8 cellular contexts compared by ENCODE assay signal in the genomic region with DNA sequence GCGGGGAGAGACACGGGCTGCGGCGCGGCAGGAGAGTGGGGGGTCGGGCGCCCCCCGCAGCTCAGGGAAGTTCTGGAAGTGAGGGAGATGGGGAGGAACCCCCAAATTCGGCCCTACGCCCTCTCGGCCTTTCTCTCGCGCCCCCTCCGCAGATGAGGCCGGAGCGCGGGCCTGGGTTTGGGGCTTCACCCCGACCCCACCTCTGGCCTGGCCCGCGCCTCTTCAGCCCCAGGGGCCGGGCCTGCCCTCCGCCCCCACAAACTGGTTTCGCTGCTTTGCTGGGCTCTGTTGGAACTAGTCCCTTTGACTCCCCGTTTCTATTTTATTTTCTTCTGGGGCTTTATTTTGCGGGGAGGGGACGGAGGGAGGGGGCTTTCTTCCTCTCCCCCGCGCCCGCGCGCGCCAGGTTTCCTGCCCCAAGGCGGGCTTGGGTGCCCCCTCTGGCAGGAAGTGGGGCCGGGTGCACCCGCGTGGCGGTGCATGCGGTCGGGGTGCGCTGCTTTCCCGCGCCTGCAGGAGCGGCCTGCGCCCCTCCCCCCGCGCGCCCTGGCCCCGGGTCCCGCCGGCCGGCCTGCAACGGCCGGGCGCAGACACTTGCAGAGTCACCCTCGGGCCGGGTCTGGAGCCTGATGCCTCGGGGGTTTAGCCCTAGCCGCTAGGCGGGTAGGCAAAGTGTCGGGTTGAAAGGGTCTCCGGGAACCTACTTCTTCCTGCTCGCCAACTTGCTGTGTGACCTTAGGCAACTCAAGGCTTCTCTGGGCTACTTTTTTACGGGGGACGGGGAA. TPM values are rescaled to one million over a fixed set of nuclear protein-coding genes. Genes with fewer than 3 reads are reported as not detected.
DNase-seq lines count a peak whose midpoint lies in the region; ATAC-seq, FAIRE-seq and TF ChIP-seq lines count a peak whose summit lies in the region.

No MANE protein-coding gene starts in this region.

- H3K4me3 ChIP-seq in GM12878 (peak overlapping the region; percentile 93), iPS-20b (ENCODE audit: low read length) (peak overlapping the region; percentile 88)

- no peak for TF ChIP-seq EP300 in GM12878 (IDR thresholded peaks at IDR 0.05; ENCODE audit: borderline replicate concordance in 1 of 2, control insufficient read depth in 1 of 2, low read depth in 2 of 2, low read length in 2 of 2)

- TF ChIP-seq POLR2A in GM12878 (IDR thresholded peaks at IDR 0.05; ENCODE audit: low read depth, low read length): peak; percentile 66

- peak overlapping the region; percentile 44; the same call in 1 of the 2 replicates for H2AFZ ChIP-seq in GM12878 (ENCODE audit: control insufficient read depth, low read depth, low read length)

- FAIRE-seq in GM12878 (lab: Jason Lieb, UNC): peak; percentile 23

- intact Hi-C loops in GM12878 (cut with micrococcal nuclease; ENCODE audit: unreplicated experiment): no loop called here

- peak; percentile 26 for TF ChIP-seq RAD21 in GM12878 (IDR thresholded peaks at IDR 0.05; ENCODE audit: insufficient read depth, low read depth, low read length)

- peak overlapping the region; percentile 94 for H3K27ac ChIP-seq in GM12878 (ENCODE audit: control insufficient read depth, insufficient read depth)
- peak overlapping the region; percentile 70 for H3K27ac ChIP-seq in iPS-20b (ENCODE audit: low read length)

- H3K9ac ChIP-seq in GM12878 (ENCODE audit: control insufficient read depth, insufficient read depth, low read length) (peak overlapping the region; percentile 99), iPS-20b (ENCODE audit: low read depth, low read length) (peak overlapping the region; percentile 98)

- in situ Hi-C loops in GM12878 (cut with MboI): loop anchor here (25.0 kb wide), 1 partner anchor 374 kb away; no protein-coding TSS in a partner anchor

- peaks cover 51% of the 10 kb centered on the region for H3K79me2 ChIP-seq in GM12878 (ENCODE audit: control insufficient read depth, insufficient read depth, low read length)

- 1% methylated on average over 40 of the region's 64 CpGs for WGBS in GM12878 (ENCODE audit: insufficient coverage, insufficient replicate concordance, low lambda C conversion rate, missing lambda C conversion rate)

- H3K4me2 ChIP-seq in GM12878 (ENCODE audit: control insufficient read depth, insufficient read depth): peak overlapping the region; percentile 85

- SMC1A ChIA-PET in GM12878 (lab: Charles Lee; ENCODE audit: uncharacterized antibody, unreplicated experiment): no interaction called here

- H3K36me3 ChIP-seq in GM12878 (ENCODE audit: control insufficient read depth in 2 of 2, insufficient read depth in 2 of 2, low read length in 1 of 2): peaks cover 18 to 24% of the 10 kb centered on the region in 2 experiments
- H3K36me3 ChIP-seq in iPS-20b (ENCODE audit: insufficient read depth, low read depth, low read length): peaks cover 48% of the 10 kb centered on the region

- no peaks in the 10 kb centered on the region for H3K9me3 ChIP-seq in GM12878 (replicated peaks; ENCODE audit: control insufficient read depth, insufficient read depth, low read length)
- no peaks in the 10 kb centered on the region for H3K9me3 ChIP-seq in iPS-20b (ENCODE audit: insufficient read depth, low read depth, low read length)

- peaks cover 5% of the 10 kb centered on the region; the same call in 1 of the 2 replicates for H4K20me1 ChIP-seq in GM12878 (ENCODE audit: control insufficient read depth, insufficient read depth)

- POLR2A ChIA-PET in GM12878 (lab: Charles Lee): interaction anchor here (1.0 to 2.1 kb wide), 6 partner anchors 10 to 420 kb away, joined by 3 to 20 read pairs (median 5); no protein-coding TSS in a partner anchor

- CTCF ChIA-PET in GM12878 (lab: Yijun Ruan, JAX): interaction anchor here (1.5 kb wide), 1 partner anchor 42 kb away, joined by 5 read pairs; no protein-coding TSS in a partner anchor

- ATAC-seq in GM12878 (peak; percentile 30), GM19351 (IDR thresholded peaks at IDR 0.05; ENCODE audit: unreplicated experiment) (no peak)

- DNase-seq in DMS153 (lab: John Stamatoyannopoulos, UW) (peak; percentile 32), DMS153 treated with DMSO at 0.1 percent for 48 hours (lab: John Stamatoyannopoulos, UW; ENCODE audit: unreplicated experiment) (no peak), HuH-7 (ENCODE audit: low spot score) (peak; percentile 63), T-helper 2 cell (peak; percentile 50 to 87 (median 65)), GM12878 (ENCODE audit: low read depth, low spot score) (no peak)
- DNase-seq in stimulated activated CD4-positive, alpha-beta T cell treated with anti-CD3 and anti-CD28 coated beads, Interleukin-12 subunit alpha, Interleukin-12 subunit beta, amount 100 ng/mL, for 48 hours (ENCODE audit: low read depth in 2 of 3, low spot score in 1 of 3): peak in 2 of 3 donors; percentile 64 to 70

- RAD21 ChIA-PET in GM12878 (lab: Charles Lee; ENCODE audit: unreplicated experiment): interaction anchor here (1.7 to 2.1 kb wide), 4 partner anchors 11 to 42 kb away, joined by 5 to 17 read pairs (median 10); partner anchors contain the start of gene SMIM29

- H3K27me3 ChIP-seq in GM12878 (replicated peaks in 1 of 2; ENCODE audit: control insufficient read depth in 2 of 2, insufficient read depth in 2 of 2, low read length in 1 of 2): no peaks in the 10 kb centered on the region
- no peaks in the 10 kb centered on the region for H3K27me3 ChIP-seq in iPS-20b (ENCODE audit: insufficient read depth, low read length)

- peaks cover 21% of the 10 kb centered on the region for H3K4me1 ChIP-seq in GM12878 (ENCODE audit: control insufficient read depth, insufficient read depth, low read length)
- H3K4me1 ChIP-seq in iPS-20b (ENCODE audit: insufficient read depth, low read length): peaks cover 43% of the 10 kb centered on the region

- no TSS peak for BruUV-seq in GM12878 (replicated peaks; lab: Mats Ljungman, UMichigan)

- TF ChIP-seq CTCF in GM12878 (IDR thresholded peaks at IDR 0.05 in 2 of 3, conservative IDR thresholded peaks at IDR 0.05 in 1 of 3; ENCODE audit: control insufficient read depth in 2 of 3, extremely low read depth in 1 of 3, insufficient read depth in 1 of 3, low read depth in 3 of 3, low read length in 3 of 3): peak in 2 of 3 experiments; percentile 33 to 39; a peak in 3 of 6 replicates

TF ChIP-seq in GM12878, 131 proteins besides CTCF, POLR2A, EP300 and RAD21 (continues in another document):
- TF ChIP-seq DPF2 (IDR thresholded peaks at IDR 0.05) (peak; percentile 75; the same call in 1 of the 2 replicates), LARP7 (IDR thresholded peaks at IDR 0.05) (peak; percentile 42), BHLHE40 (IDR thresholded peaks at IDR 0.05; ENCODE audit: borderline replicate concordance in 1 of 2, low read depth in 2 of 2, low read length in 1 of 2) (peak; percentile 24 to 73; a peak in 2 of 4 replicates)

RNA-seq across cellular contexts. Expression of gene HMGA1, which starts 1.2 kb away (rescaled TPM):
- total RNA-seq in GM12878 (2013; cell fraction: nucleolus; rRNA removed): 34.9 and 35.0 TPM in 2 replicates
- total RNA-seq in GM12878 (2014; rRNA removed): 417 and 479 TPM in 2 replicates
- 220 and 264 TPM in 2 replicates for total RNA-seq in GM12878 (2014; rRNA removed; fragmentation: Illumina TruSeq; extraction: Trizol)
- 867 and 885 TPM in 2 replicates for total RNA-seq in GM12878 (2021)
- polyA plus RNA-seq in GM12878 (2011; ENCODE audit: low read depth): 85.7 TPM
- 39.7 and 110 TPM in 2 replicates for polyA plus RNA-seq in GM12878 (2011; rRNA removed)
- polyA plus RNA-seq in GM12878 (2011; cell fraction: cytosol; rRNA removed): 154 and 186 TPM in 2 replicates
- polyA plus RNA-seq in GM12878 (2011; cell fraction: nucleus; rRNA removed): 132 and 185 TPM in 2 replicates
- 247 and 313 TPM in 2 replicates for polyA plus RNA-seq in GM12878 (2012)
- 176 and 537 TPM in 2 replicates for polyA plus RNA-seq in GM12878 (2014; fragmentation: Illumina TruSeq; extraction: Trizol)
- 10 to 100 TPM; 13.4 to 38.0 TPM for polyA plus RNA-seq in GM12878 (2014; fragmentation: Nextera tagmentation; extraction: Ambion mirVana)
- polyA plus RNA-seq in GM12878 (2014; rRNA removed): 555 and 628 TPM in 2 replicates
- polyA plus RNA-seq in GM12878 (2016; fragmentation: Nextera tagmentation; extraction: Ambion mirVana): 100 to 1,000 TPM; 692 to 739 TPM
- polyA minus RNA-seq in GM12878 (2011; rRNA and poly(A)+ RNA removed): 32.6 and 67.6 TPM in 2 replicates
- 96.9 and 109 TPM in 2 replicates for polyA minus RNA-seq in GM12878 (2011; cell fraction: cytosol; rRNA and poly(A)+ RNA removed)
- 20.3 and 35.7 TPM in 2 replicates for polyA minus RNA-seq in GM12878 (2011; cell fraction: nucleus; rRNA and poly(A)+ RNA removed)

RNA-seq across cellular contexts. Expression of gene SMIM29, which starts 10.9 kb away (rescaled TPM):
- total RNA-seq in GM12878 (2013; cell fraction: nucleolus; rRNA removed): 7.9 and 8.8 TPM in 2 replicates
- total RNA-seq in GM12878 (2014; rRNA removed): 26.9 and 27.7 TPM in 2 replicates
- total RNA-seq in GM12878 (2014; rRNA removed; fragmentation: Illumina TruSeq; extraction: Trizol): 6.8 and 9.0 TPM in 2 replicates
- total RNA-seq in GM12878 (2021): 17.6 and 19.9 TPM in 2 replicates
- 10.5 TPM for polyA plus RNA-seq in GM12878 (2011; ENCODE audit: low read depth)
- 5.9 and 12.5 TPM in 2 replicates for polyA plus RNA-seq in GM12878 (2011; rRNA removed)
- polyA plus RNA-seq in GM12878 (2011; cell fraction: cytosol; rRNA removed): 22.8 and 29.5 TPM in 2 replicates
- 19.6 and 24.9 TPM in 2 replicates for polyA plus RNA-seq in GM12878 (2011; cell fraction: nucleus; rRNA removed)
- 18.4 and 20.4 TPM in 2 replicates for polyA plus RNA-seq in GM12878 (2012)
- polyA plus RNA-seq in GM12878 (2014; fragmentation: Illumina TruSeq; extraction: Trizol): 0.65 and 8.7 TPM in 2 replicates
- 1 to 10 TPM; 7.1 to 8.4 TPM for polyA plus RNA-seq in GM12878 (2014; fragmentation: Nextera tagmentation; extraction: Ambion mirVana)
- 25.3 and 26.9 TPM in 2 replicates for polyA plus RNA-seq in GM12878 (2014; rRNA removed)
- 10 to 100 TPM; 27.2 to 30.0 TPM for polyA plus RNA-seq in GM12878 (2016; fragmentation: Nextera tagmentation; extraction: Ambion mirVana)
- polyA minus RNA-seq in GM12878 (2011; rRNA and poly(A)+ RNA removed): 7.7 and 15.6 TPM in 2 replicates
- polyA minus RNA-seq in GM12878 (2011; cell fraction: cytosol; rRNA and poly(A)+ RNA removed): 5.9 and 6.4 TPM in 2 replicates
- polyA minus RNA-seq in GM12878 (2011; cell fraction: nucleus; rRNA and poly(A)+ RNA removed): 17.4 and 25.5 TPM in 2 replicates

Comparison
In these comparisons a context has a peak if more than half of its experiments do, and no peak if none do; other contexts are left out.
1. DNase-seq: peak in DMS153 (single experiment), HuH-7 (single experiment), T-helper 2 cell (5 of 5) and stimulated activated CD4-positive, alpha-beta T cell treated with anti-CD3 and anti-CD28 coated beads, Interleukin-12 subunit alpha, Interleukin-12 subunit beta, amount 100 ng/mL, for 48 hours (2 of 3); none in DMS153 treated with DMSO at 0.1 percent for 48 hours (single experiment) and GM12878 (single experiment).